In genomic region chr3:196317702-196318467, GRCh38 we compare ENCODE assay signal across 8 cellular contexts.
DNase-seq lines count a peak whose midpoint lies in the region; ATAC-seq and TF ChIP-seq lines count a peak whose summit lies in the region.

Gene DYNLT2B, minus strand, starts transcription at chr3:196318240. Its CDS starts 88 bp downstream, at chr3:196318152.

- no peak for TF ChIP-seq CTCF in AG09319 (IDR thresholded peaks at IDR 0.05; ENCODE audit: low read depth, low read length)

- peak; percentile 73 for DNase-seq in AG09319 (ENCODE audit: extremely low read depth, low read depth)
- peak; percentile 91 for DNase-seq in NCI-H345 treated with DMSO at 0.1 percent for 48 hours (lab: John Stamatoyannopoulos, UW; ENCODE audit: unreplicated experiment)
- DNase-seq in cerebellar cortex (ENCODE audit: low spot score), result peak; percentile 89
- DNase-seq in kidney glomerular epithelial cell (lab: John Stamatoyannopoulos, UW), result peak; percentile 85
- DNase-seq in stimulated activated CD4-positive, alpha-beta T cell treated with anti-CD3 and anti-CD28 coated beads, Interleukin-15, amount 100 ng/mL, for 48 hours (ENCODE audit: low read depth in 2 of 2), result peak; percentile 72 to 82

- ATAC-seq in GM19023 (IDR thresholded peaks at IDR 0.05; ENCODE audit: unreplicated experiment) (peak; percentile 85), HG03196 (IDR thresholded peaks at IDR 0.05; ENCODE audit: unreplicated experiment) (peak; percentile 86)
- peak; percentile 93 for ATAC-seq in activated CD4-positive, CD25-positive, alpha-beta regulatory T cell treated with anti-CD3 and anti-CD28 coated beads, Interleukin-2, amount 50 U/mL, for 24 hours

Comparison
In these comparisons a context has a peak if more than half of its experiments do, and no peak if none do; other contexts are left out.
1. Peak in every context shown above with its lines: DNase-seq and ATAC-seq.